In genomic region chr10:50554995-50555568, GRCh38 we compare ENCODE assay signal across 11 cellular contexts.
A peak's percentile ranks its signal among the peaks of the same experiment; 100 is the strongest.
DNase-seq lines count a peak whose midpoint lies in the region; ATAC-seq and TF ChIP-seq lines count a peak whose summit lies in the region.
"Had no signal": no experiment of that assay in that cellular context is flagged by ENCODE, and none has a peak within 500 bp of the region (broad histone marks: within the 10 kb centered on the region; RNA-seq: fewer than 3 reads in every experiment).

No MANE protein-coding gene starts in this region.

- H3K27me3 ChIP-seq in GM06990 (replicated peaks; ENCODE audit: control insufficient read depth, insufficient read depth, low read length) (no peaks in the 10 kb centered on the region), fibroblast of lung (ENCODE audit: control insufficient read depth, insufficient read depth, low read length) (no peaks in the 10 kb centered on the region), sigmoid colon (no peaks in the 10 kb centered on the region), A673 (replicated peaks; ENCODE audit: insufficient read depth, low read depth, low read length, poor library complexity) (no peaks in the 10 kb centered on the region), trophoblast cell (ENCODE audit: insufficient read depth, low read length) (no peaks in the 10 kb centered on the region)
- H3K27me3 ChIP-seq: upper lobe of left lung had no signal

- ATAC-seq in HG02678 (IDR thresholded peaks at IDR 0.05; ENCODE audit: unreplicated experiment) = no peak

- H4K12ac ChIP-seq in trophoblast cell (ENCODE audit: low read depth, low read length) = no peak overlapping the region

- BruUV-seq in A673 (replicated peaks; lab: Mats Ljungman, UMichigan) = no TSS peak

- POLR2A ChIA-PET in A673 (lab: Charles Lee; ENCODE audit: low non-redundant PET) = no interaction called here

- H3K79me1 ChIP-seq in trophoblast cell (ENCODE audit: low read length) = no peaks in the 10 kb centered on the region

- CTCF ChIA-PET in A673 (lab: Charles Lee) = no interaction called here

- no peak overlapping the region for H2BK5ac ChIP-seq in trophoblast cell (ENCODE audit: low read depth, low read length, poor library complexity)

- TF ChIP-seq POLR2A in sigmoid colon (IDR thresholded peaks at IDR 0.05) = no peak

- 52 to 69% methylated on average over 3 of the region's 3 CpGs for WGBS in sigmoid colon, 2 donors
- no CpG with 5 or more reads among the region's 3 CpGs for WGBS in trophoblast cell (ENCODE audit: extremely low coverage, insufficient coverage, insufficient read length)

- no peak overlapping the region for H2BK12ac ChIP-seq in trophoblast cell (ENCODE audit: low read length)

- H2AK5ac ChIP-seq in trophoblast cell (ENCODE audit: low read length) = no peak overlapping the region

- H3K23ac ChIP-seq in trophoblast cell (ENCODE audit: low read length) = no peak overlapping the region

- peak; percentile 47 for TF ChIP-seq CTCF in GM06990 (IDR thresholded peaks at IDR 0.05; ENCODE audit: insufficient read depth, low read length, poor library complexity, severe bottlenecking)
- TF ChIP-seq CTCF in fibroblast of lung (conservative IDR thresholded peaks at IDR 0.05 in 1 of 2, IDR thresholded peaks at IDR 0.05 in 1 of 2; ENCODE audit: low read depth in 1 of 2, low read length in 2 of 2) = no peak
- TF ChIP-seq CTCF in sigmoid colon (IDR thresholded peaks at IDR 0.05) = no peak
- no peak for TF ChIP-seq CTCF in A673 (conservative IDR thresholded peaks at IDR 0.05; ENCODE audit: low read depth, low read length)

- H3K36me3 ChIP-seq in GM06990 (ENCODE audit: control insufficient read depth, insufficient read depth, low read length) (no peaks in the 10 kb centered on the region; the same call in 1 of the 2 replicates), fibroblast of lung (ENCODE audit: control insufficient read depth, insufficient read depth, low read length) (no peaks in the 10 kb centered on the region), sigmoid colon (no peaks in the 10 kb centered on the region), A673 (ENCODE audit: insufficient read depth, low read length, poor library complexity, severe bottlenecking) (no peaks in the 10 kb centered on the region), trophoblast cell (ENCODE audit: control insufficient read depth in 1 of 2, insufficient read depth in 2 of 2, low read length in 2 of 2) (no peaks in the 10 kb centered on the region)
- H3K36me3 ChIP-seq: upper lobe of left lung had no signal

- no peak overlapping the region for H3K4ac ChIP-seq in trophoblast cell (ENCODE audit: low read depth, low read length)

- H3K9me3 ChIP-seq in fibroblast of lung (ENCODE audit: control insufficient read depth, insufficient read depth, low read depth, low read length) (no peaks in the 10 kb centered on the region), sigmoid colon (no peaks in the 10 kb centered on the region), A673 (ENCODE audit: low read depth, low read length, poor library complexity, severe bottlenecking) (no peaks in the 10 kb centered on the region), trophoblast cell (ENCODE audit: insufficient read depth, low read depth, low read length) (no peaks in the 10 kb centered on the region)
- H3K9me3 ChIP-seq: upper lobe of left lung had no signal

- H3K18ac ChIP-seq in trophoblast cell (ENCODE audit: low read length) = no peak overlapping the region

- H3K9ac ChIP-seq in fibroblast of lung (ENCODE audit: insufficient read depth, low read length) = no peak overlapping the region
- no peak overlapping the region for H3K9ac ChIP-seq in trophoblast cell (ENCODE audit: low read length)

- H4K8ac ChIP-seq in trophoblast cell (ENCODE audit: low read depth, low read length) = no peak overlapping the region

- no peak overlapping the region for H2BK120ac ChIP-seq in trophoblast cell (ENCODE audit: insufficient read depth, low read length, poor library complexity)

- H2AFZ ChIP-seq in fibroblast of lung (ENCODE audit: low read length) (no peak overlapping the region), trophoblast cell (ENCODE audit: insufficient read depth, low read length, poor library complexity) (no peak overlapping the region)

- H3K4me3 ChIP-seq in GM06990 (replicated peaks; ENCODE audit: low read depth, low read length) (no peak overlapping the region), fibroblast of lung (replicated peaks in 1 of 4; ENCODE audit: control extremely low read depth in 1 of 4, insufficient read depth in 1 of 4, low read depth in 3 of 4, low read length in 4 of 4) (no peak overlapping the region), sigmoid colon (no peak overlapping the region), A673 (ENCODE audit: low read depth, low read length, poor library complexity, severe bottlenecking) (no peak overlapping the region), trophoblast cell (ENCODE audit: low read depth, low read length) (no peak overlapping the region)
- H3K4me3 ChIP-seq: upper lobe of left lung had no signal

- H3K14ac ChIP-seq in trophoblast cell (ENCODE audit: low read length) = no peak overlapping the region

- H4K91ac ChIP-seq in trophoblast cell (ENCODE audit: low read depth, low read length) = no peak overlapping the region

- H3K4me2 ChIP-seq in fibroblast of lung (ENCODE audit: extremely low read depth, insufficient read depth, low read length) (peak overlapping the region; percentile 36), trophoblast cell (ENCODE audit: low read length) (no peak overlapping the region)

- DNase-seq in GM06990 (ENCODE audit: extremely low read depth, insufficient read length) (no peak), NCI-H69 (lab: John Stamatoyannopoulos, UW) (peak; percentile 5), fibroblast of lung (ENCODE audit: low read depth in 2 of 2) (peak; percentile 57 to 67), sigmoid colon (no peak), A673 (ENCODE audit: low spot score) (no peak), trophoblast cell (no peak), GM19240 (ENCODE audit: insufficient read length, low spot score) (no peak)
- DNase-seq: activated B cell treated with CpG ODN at 0.5 μM for 24 hours, Karpas-422, upper lobe of left lung had no signal

- H3K27ac ChIP-seq in fibroblast of lung (ENCODE audit: insufficient read depth, low read length) (peak overlapping the region; percentile 13), sigmoid colon (peak overlapping the region; percentile 48 to 66 (median 60)), A673 (ENCODE audit: low read depth, low read length, poor library complexity, severe bottlenecking) (no peak overlapping the region), trophoblast cell (ENCODE audit: low read depth, low read length) (no peak overlapping the region)
- H3K27ac ChIP-seq: upper lobe of left lung had no signal

- TF ChIP-seq EP300 in sigmoid colon (IDR thresholded peaks at IDR 0.05) = no peak

- no peaks in the 10 kb centered on the region for H4K20me1 ChIP-seq in fibroblast of lung (ENCODE audit: control insufficient read depth, extremely low read depth, insufficient read depth, low read length)

- intact Hi-C loops in sigmoid colon (cut with DNase I) (no loop called here), A673 (cut with micrococcal nuclease; ENCODE audit: unreplicated experiment) (no loop called here)

- peaks cover 2% of the 10 kb centered on the region for H3K79me2 ChIP-seq in fibroblast of lung (ENCODE audit: control insufficient read depth, insufficient read depth, low read length)
- H3K79me2 ChIP-seq in trophoblast cell (ENCODE audit: control insufficient read depth, insufficient read depth, low read length, poor library complexity) = no peaks in the 10 kb centered on the region

- H3K4me1 ChIP-seq in fibroblast of lung (ENCODE audit: control insufficient read depth, extremely low read depth, insufficient read depth, low read length) = peaks cover 35% of the 10 kb centered on the region
- peaks cover 0 to 78% (median 59%) of the 10 kb centered on the region in 4 donors for H3K4me1 ChIP-seq in sigmoid colon
- H3K4me1 ChIP-seq in A673 (ENCODE audit: insufficient read depth, low read length, poor library complexity, severe bottlenecking) = peaks cover 6% of the 10 kb centered on the region
- peaks cover 7 to 8% of the 10 kb centered on the region in 2 experiments for H3K4me1 ChIP-seq in trophoblast cell (ENCODE audit: control insufficient read depth in 1 of 2, insufficient read depth in 2 of 2, low read length in 2 of 2)

Comparison
In these comparisons a context has a peak if more than half of its experiments do, and no peak if none do; other contexts are left out.
1. DNase-seq: peak in NCI-H69 (single experiment) and fibroblast of lung (2 of 2); none in GM06990 (single experiment), sigmoid colon (single experiment), A673 (single experiment), trophoblast cell (0 of 2) and GM19240 (single experiment).
2. H3K27ac ChIP-seq: peak in fibroblast of lung (single experiment) and sigmoid colon (4 of 4); none in A673 (single experiment) and trophoblast cell (single experiment).